In the genomic region with DNA sequence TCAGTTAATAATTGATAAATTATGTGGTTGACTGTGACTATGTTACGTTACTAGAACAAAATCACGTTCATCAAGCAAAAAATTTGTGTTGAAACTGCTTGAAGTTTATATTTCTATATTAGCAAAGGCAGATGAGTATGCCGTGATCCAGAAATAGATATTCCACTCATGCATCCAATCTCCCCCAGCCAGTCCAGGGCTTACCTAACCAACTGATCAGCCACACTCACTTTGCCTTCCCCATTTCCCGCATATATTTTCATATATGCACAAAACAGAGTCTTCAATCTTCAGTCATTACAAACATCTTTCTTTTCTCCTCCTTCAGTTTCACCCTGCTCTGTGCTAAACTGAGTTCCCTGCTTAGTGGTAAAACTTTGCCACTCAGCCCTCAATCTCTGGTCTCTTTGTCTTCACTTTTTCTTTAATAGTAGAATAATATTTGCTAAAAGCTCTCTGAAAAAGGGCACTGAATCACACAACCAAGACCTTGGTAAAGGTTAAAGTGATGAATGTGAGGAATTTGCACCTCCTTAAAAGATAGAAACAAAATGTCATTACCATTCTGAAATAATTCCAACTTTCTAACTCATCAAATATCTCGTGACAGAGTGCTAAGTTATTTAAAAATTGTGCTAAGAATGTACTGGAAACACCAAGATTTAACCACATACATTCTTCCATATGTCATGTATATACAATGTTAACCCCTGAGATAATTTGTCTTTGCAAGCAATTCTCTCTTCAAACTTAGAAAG, we compare ENCODE assay signal across 22 cellular contexts.
DNase-seq lines count a peak whose midpoint lies in the region; TF ChIP-seq lines count a peak whose summit lies in the region.
"Had no signal": no experiment of that assay in that cellular context is flagged by ENCODE, and none has a peak within 500 bp of the region (broad histone marks: within the 10 kb centered on the region; RNA-seq: fewer than 3 reads in every experiment).

No MANE protein-coding gene starts in this region.

- in situ Hi-C loops in astrocyte of the spinal cord (cut with HindIII; ENCODE audit: low sequenced_read_pairs): no loop called here

- H3K36me3 Mint-ChIP-seq in progenitor cell of endocrine pancreas (ENCODE audit: insufficient read depth): no peaks in the 10 kb centered on the region
- H3K36me3 Mint-ChIP-seq: natural killer cell treated with Interleukin-12 subunit alpha and Interleukin-12 subunit beta and Interleukin-15 and Interleukin-18, amount 100 ng/mL, for 72 hours had no signal

- peak overlapping the region in 1 of 2 experiments; percentile 49 for H3K4ac ChIP-seq in mesenchymal stem cell (ENCODE audit: low read depth in 1 of 2, low read length in 2 of 2)

- peak overlapping the region; percentile 99 for H3K27ac ChIP-seq in mesenchymal stem cell (ENCODE audit: low read length, poor library complexity, severe bottlenecking)
- H3K27ac ChIP-seq: hepatocyte, KMS-11, prostate gland had no signal

- no peak overlapping the region for H3K14ac ChIP-seq in mesenchymal stem cell (ENCODE audit: low read length in 2 of 2)

- H3K36me3 ChIP-seq in mesenchymal stem cell (ENCODE audit: control insufficient read depth in 1 of 2, insufficient read depth in 2 of 2, low read depth in 1 of 2, low read length in 2 of 2): no peaks in the 10 kb centered on the region
- H3K36me3 ChIP-seq: prostate gland had no signal

- H2AFZ ChIP-seq in mesenchymal stem cell (ENCODE audit: low read depth, low read length): no peak overlapping the region
- H2AFZ ChIP-seq: hepatocyte had no signal

- no peaks in the 10 kb centered on the region for H3K9me3 Mint-ChIP-seq in progenitor cell of endocrine pancreas (ENCODE audit: low read depth)
- H3K9me3 Mint-ChIP-seq: CD4-positive, alpha-beta T cell had no signal

- DNase-seq in AG04449 (ENCODE audit: low read depth, low spot score) (peak; percentile 21), HT1080 (ENCODE audit: low read depth) (peak; percentile 73), astrocyte of the spinal cord (ENCODE audit: low read depth, low spot score) (peak; percentile 67), mesenchymal stem cell (peak; percentile 67), pons (ENCODE audit: low spot score) (no peak), NCI-H128 (lab: John Stamatoyannopoulos, UW; ENCODE audit: unreplicated experiment) (no peak), progenitor cell of endocrine pancreas (ENCODE audit: low spot score, unreplicated experiment) (no peak), HPDE6-E6E7 (ENCODE audit: extremely low spot score) (no peak)
- DNase-seq: activated CD4-positive, alpha-beta T cell treated with anti-CD3 and anti-CD28 coated beads, Interleukin-2, amount 50 U/mL, for 1 hour; activated CD8-positive, alpha-beta memory T cell treated with anti-CD3 and anti-CD28 coated beads, Interleukin-2, amount 50 U/mL, for 48 hours; activated gamma-delta T cell; amygdala; CD4-positive, alpha-beta T cell; islet precursor cell; NCI-H1048; NCI-H2081 treated with DMSO at 0.1 percent for 48 hours; NCI-H510A treated with DMSO at 0.1 percent for 48 hours; stimulated activated CD8-positive, alpha-beta memory T cell treated with anti-CD3 and anti-CD28 coated beads, Interleukin-4, amount 100 ng/mL, for 48 hours had no signal

- H2BK12ac ChIP-seq in mesenchymal stem cell (ENCODE audit: low read length in 2 of 2): no peak overlapping the region

- no peaks in the 10 kb centered on the region for H3K79me1 ChIP-seq in mesenchymal stem cell (replicated peaks; ENCODE audit: low read length, poor library complexity, severe bottlenecking)

- H2BK5ac ChIP-seq in mesenchymal stem cell (ENCODE audit: low read depth, low read length, poor library complexity, severe bottlenecking): peak overlapping the region; percentile 88

- no peak overlapping the region for H2AK5ac ChIP-seq in mesenchymal stem cell (ENCODE audit: low read length, severe bottlenecking)

- no peak overlapping the region for H3K18ac ChIP-seq in mesenchymal stem cell (ENCODE audit: low read depth in 1 of 2, low read length in 2 of 2)

- TF ChIP-seq CTCF in AG04449 (IDR thresholded peaks at IDR 0.05; ENCODE audit: insufficient read depth, low read length, missing control alignments) (no peak), astrocyte of the spinal cord (IDR thresholded peaks at IDR 0.05; ENCODE audit: low read depth, low read length) (no peak), progenitor cell of endocrine pancreas (IDR thresholded peaks at IDR 0.05; ENCODE audit: unreplicated experiment) (no peak)

- H3K4me2 ChIP-seq in mesenchymal stem cell (ENCODE audit: low read length, poor library complexity, severe bottlenecking): peak overlapping the region; percentile 42
- H3K4me2 ChIP-seq: hepatocyte, KMS-11 had no signal

- no peaks in the 10 kb centered on the region for H3K9me3 ChIP-seq in mesenchymal stem cell (ENCODE audit: control insufficient read depth, low read length)
- H3K9me3 ChIP-seq: prostate gland had no signal

- H3K27me3 ChIP-seq in mesenchymal stem cell (ENCODE audit: control insufficient read depth in 1 of 2, insufficient read depth in 1 of 2, low read length in 2 of 2): no peaks in the 10 kb centered on the region
- H3K27me3 ChIP-seq: hepatocyte had no signal

- no peaks in the 10 kb centered on the region for H3K4me1 Mint-ChIP-seq in progenitor cell of endocrine pancreas (ENCODE audit: low read depth)

- no peak overlapping the region for H2BK15ac ChIP-seq in mesenchymal stem cell (ENCODE audit: low read depth, poor library complexity, severe bottlenecking)

- H4K8ac ChIP-seq in mesenchymal stem cell (ENCODE audit: low read length): no peak overlapping the region

- CTCF ChIA-PET in AG04449 (lab: Yijun Ruan, JAX): no interaction called here

- no peak overlapping the region for H2BK120ac ChIP-seq in mesenchymal stem cell (ENCODE audit: low read depth, low read length)

- no peak overlapping the region for H3K9ac ChIP-seq in mesenchymal stem cell (ENCODE audit: low read length)
- H3K9ac ChIP-seq: KMS-11 had no signal

- H3K4me3 Mint-ChIP-seq in progenitor cell of endocrine pancreas (ENCODE audit: low read depth): no peak overlapping the region
- H3K4me3 Mint-ChIP-seq: CD4-positive, alpha-beta T cell; natural killer cell treated with Interleukin-12 subunit alpha and Interleukin-12 subunit beta and Interleukin-15 and Interleukin-18, amount 100 ng/mL, for 72 hours had no signal

- no peak overlapping the region for H3K27ac Mint-ChIP-seq in progenitor cell of endocrine pancreas
- H3K27ac Mint-ChIP-seq: CD4-positive, alpha-beta T cell; natural killer cell treated with Interleukin-12 subunit alpha and Interleukin-12 subunit beta and Interleukin-15 and Interleukin-18, amount 100 ng/mL, for 72 hours had no signal

- no peak overlapping the region for H3K4me3 ChIP-seq in AG04449 (ENCODE audit: low read depth, low read length)
- H3K4me3 ChIP-seq in astrocyte of the spinal cord (ENCODE audit: low read depth, low read length): no peak overlapping the region
- H3K4me3 ChIP-seq in mesenchymal stem cell (ENCODE audit: insufficient read depth in 1 of 2, low read depth in 1 of 2, low read length in 2 of 2): no peak overlapping the region
- H3K4me3 ChIP-seq: hepatocyte, prostate gland had no signal

- H3K27me3 Mint-ChIP-seq in progenitor cell of endocrine pancreas: no peaks in the 10 kb centered on the region
- H3K27me3 Mint-ChIP-seq: CD4-positive, alpha-beta T cell; natural killer cell treated with Interleukin-12 subunit alpha and Interleukin-12 subunit beta and Interleukin-15 and Interleukin-18, amount 100 ng/mL, for 72 hours had no signal

- no peak overlapping the region for H3K23ac ChIP-seq in mesenchymal stem cell (ENCODE audit: low read length in 2 of 2)

- 24% methylated on average over 2 of the region's 5 CpGs for WGBS in mesenchymal stem cell

- POLR2A ChIA-PET in AG04449 (lab: Yijun Ruan, JAX): no interaction called here

- H4K91ac ChIP-seq in mesenchymal stem cell (ENCODE audit: low read length): no peak overlapping the region

- no peaks in the 10 kb centered on the region for H3K4me1 ChIP-seq in mesenchymal stem cell (ENCODE audit: control insufficient read depth, insufficient read depth, low read depth, low read length)
- H3K4me1 ChIP-seq: prostate gland had no signal

Comparison
In these comparisons a context has a peak if more than half of its experiments do, and no peak if none do; other contexts are left out.
1. DNase-seq: peak in AG04449 (single experiment), HT1080 (single experiment), astrocyte of the spinal cord (single experiment) and mesenchymal stem cell (single experiment); none in pons (single experiment), NCI-H128 (single experiment), progenitor cell of endocrine pancreas (single experiment) and HPDE6-E6E7 (single experiment).